In genomic region chr17:47229535-47230443, GRCh38 we compare ENCODE assay signal across 1 cellular context.
TF ChIP-seq lines count a peak whose summit lies in the region.

No MANE protein-coding gene starts in this region.

TF ChIP-seq in K562, 482 proteins besides CTCF, POLR2A, EP300 and RAD21 (continued from another document and continues in another):
- TF ChIP-seq HDAC2 (IDR thresholded peaks at IDR 0.05) (peak; percentile 49; the same call in 1 of the 2 replicates), CHAMP1 (IDR thresholded peaks at IDR 0.05) (no peak), PYGO2 (tag; IDR thresholded peaks at IDR 0.05) (no peak), KLF10 (CRISPR knock-in tag; IDR thresholded peaks at IDR 0.05) (no peak), ZNF717 (CRISPR knock-in tag; IDR thresholded peaks at IDR 0.05) (no peak), SAP30 (IDR thresholded peaks at IDR 0.05; ENCODE audit: borderline replicate concordance, insufficient read depth, low read depth, low read length, poor library complexity, severe bottlenecking) (no peak), SREBF2 (CRISPR knock-in tag; IDR thresholded peaks at IDR 0.05) (no peak), STAG1 (CRISPR knock-in tag; IDR thresholded peaks at IDR 0.05; ENCODE audit: borderline replicate concordance) (peak; percentile 63; the same call in 1 of the 2 replicates), YY1 (IDR thresholded peaks at IDR 0.05; ENCODE audit: borderline replicate concordance in 1 of 3, control insufficient read depth in 1 of 3, extremely low read depth in 1 of 3, insufficient read depth in 3 of 3, insufficient read length in 1 of 3, insufficient replicate concordance in 2 of 3, low read depth in 1 of 3, low read length in 2 of 3) (peak in 2 of 3 experiments; percentile 41 to 60), FOXP1 (CRISPR knock-in tag; IDR thresholded peaks at IDR 0.05) (no peak), RNF2 (IDR thresholded peaks at IDR 0.05) (no peak; the same call in 1 of the 2 replicates), MEF2A (IDR thresholded peaks at IDR 0.05; ENCODE audit: control insufficient read depth, low read depth, low read length) (0 out of 2 replicates have a peak, but pooled peaks have one; percentile 27), ZBTB26 (CRISPR knock-in tag; IDR thresholded peaks at IDR 0.05) (no peak), CUX1 (CRISPR knock-in tag; IDR thresholded peaks at IDR 0.05) (no peak), ZNF644 (tag; IDR thresholded peaks at IDR 0.05; ENCODE audit: low read depth) (no peak), MXD1 (CRISPR knock-in tag; IDR thresholded peaks at IDR 0.05; ENCODE audit: borderline replicate concordance, poor library complexity, severe bottlenecking) (no peak), XRCC4 (IDR thresholded peaks at IDR 0.05; ENCODE audit: extremely low read depth, insufficient read depth, insufficient read length) (no peak), THAP7 (CRISPR knock-in tag; IDR thresholded peaks at IDR 0.05) (no peak), CBX2 (IDR thresholded peaks at IDR 0.05; ENCODE audit: insufficient read depth, low read length, poor library complexity, severe bottlenecking) (no peak), STAT5B (CRISPR knock-in tag; IDR thresholded peaks at IDR 0.05) (no peak), MAFK (IDR thresholded peaks at IDR 0.05; ENCODE audit: low read length) (peak; percentile 36; the same call in 1 of the 2 replicates), ZNF584 (CRISPR knock-in tag; IDR thresholded peaks at IDR 0.05; ENCODE audit: low read depth) (0 out of 2 replicates have a peak, but pooled peaks have one; percentile 47), ZNF511 (CRISPR knock-in tag; IDR thresholded peaks at IDR 0.05) (no peak), ZNF282 (CRISPR knock-in tag; IDR thresholded peaks at IDR 0.05) (no peak), SRSF1 (IDR thresholded peaks at IDR 0.05; ENCODE audit: low read depth, low read length) (no peak), ZNF449 (CRISPR knock-in tag; IDR thresholded peaks at IDR 0.05) (no peak), MTF1 (CRISPR knock-in tag; IDR thresholded peaks at IDR 0.05; ENCODE audit: borderline replicate concordance) (no peak), ZNF785 (CRISPR knock-in tag; IDR thresholded peaks at IDR 0.05) (no peak), TAF9B (IDR thresholded peaks at IDR 0.05; ENCODE audit: partially characterized antibody) (no peak), FOXA1 (IDR thresholded peaks at IDR 0.05; ENCODE audit: borderline replicate concordance) (no peak)
- TF ChIP-seq, protein P1, sequence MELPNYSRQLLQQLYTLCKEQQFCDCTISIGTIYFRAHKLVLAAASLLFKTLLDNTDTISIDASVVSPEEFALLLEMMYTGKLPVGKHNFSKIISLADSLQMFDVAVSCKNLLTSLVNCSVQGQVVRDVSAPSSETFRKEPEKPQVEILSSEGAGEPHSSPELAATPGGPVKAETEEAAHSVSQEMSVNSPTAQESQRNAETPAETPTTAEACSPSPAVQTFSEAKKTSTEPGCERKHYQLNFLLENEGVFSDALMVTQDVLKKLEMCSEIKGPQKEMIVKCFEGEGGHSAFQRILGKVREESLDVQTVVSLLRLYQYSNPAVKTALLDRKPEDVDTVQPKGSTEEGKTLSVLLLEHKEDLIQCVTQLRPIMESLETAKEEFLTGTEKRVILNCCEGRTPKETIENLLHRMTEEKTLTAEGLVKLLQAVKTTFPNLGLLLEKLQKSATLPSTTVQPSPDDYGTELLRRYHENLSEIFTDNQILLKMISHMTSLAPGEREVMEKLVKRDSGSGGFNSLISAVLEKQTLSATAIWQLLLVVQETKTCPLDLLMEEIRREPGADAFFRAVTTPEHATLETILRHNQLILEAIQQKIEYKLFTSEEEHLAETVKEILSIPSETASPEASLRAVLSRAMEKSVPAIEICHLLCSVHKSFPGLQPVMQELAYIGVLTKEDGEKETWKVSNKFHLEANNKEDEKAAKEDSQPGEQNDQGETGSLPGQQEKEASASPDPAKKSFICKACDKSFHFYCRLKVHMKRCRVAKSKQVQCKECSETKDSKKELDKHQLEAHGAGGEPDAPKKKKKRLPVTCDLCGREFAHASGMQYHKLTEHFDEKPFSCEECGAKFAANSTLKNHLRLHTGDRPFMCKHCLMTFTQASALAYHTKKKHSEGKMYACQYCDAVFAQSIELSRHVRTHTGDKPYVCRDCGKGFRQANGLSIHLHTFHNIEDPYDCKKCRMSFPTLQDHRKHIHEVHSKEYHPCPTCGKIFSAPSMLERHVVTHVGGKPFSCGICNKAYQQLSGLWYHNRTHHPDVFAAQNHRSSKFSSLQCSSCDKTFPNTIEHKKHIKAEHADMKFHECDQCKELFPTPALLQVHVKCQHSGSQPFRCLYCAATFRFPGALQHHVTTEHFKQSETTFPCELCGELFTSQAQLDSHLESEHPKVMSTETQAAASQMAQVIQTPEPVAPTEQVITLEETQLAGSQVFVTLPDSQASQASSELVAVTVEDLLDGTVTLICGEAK (IDR thresholded peaks at IDR 0.05): peak; percentile 46; the same call in 1 of the 2 replicates
- TF ChIP-seq, protein P1 (CRISPR knock-in tag; IDR thresholded peaks at IDR 0.05): no peak
- TF ChIP-seq, protein P2, sequence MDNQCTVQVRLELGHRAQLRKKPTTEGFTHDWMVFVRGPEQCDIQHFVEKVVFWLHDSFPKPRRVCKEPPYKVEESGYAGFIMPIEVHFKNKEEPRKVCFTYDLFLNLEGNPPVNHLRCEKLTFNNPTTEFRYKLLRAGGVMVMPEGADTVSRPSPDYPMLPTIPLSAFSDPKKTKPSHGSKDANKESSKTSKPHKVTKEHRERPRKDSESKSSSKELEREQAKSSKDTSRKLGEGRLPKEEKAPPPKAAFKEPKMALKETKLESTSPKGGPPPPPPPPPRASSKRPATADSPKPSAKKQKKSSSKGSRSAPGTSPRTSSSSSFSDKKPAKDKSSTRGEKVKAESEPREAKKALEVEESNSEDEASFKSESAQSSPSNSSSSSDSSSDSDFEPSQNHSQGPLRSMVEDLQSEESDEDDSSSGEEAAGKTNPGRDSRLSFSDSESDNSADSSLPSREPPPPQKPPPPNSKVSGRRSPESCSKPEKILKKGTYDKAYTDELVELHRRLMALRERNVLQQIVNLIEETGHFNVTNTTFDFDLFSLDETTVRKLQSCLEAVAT (IDR thresholded peaks at IDR 0.05): peak in 1 of 2 experiments; percentile 91; a peak in 2 of 4 replicates
- TF ChIP-seq, protein P3, sequence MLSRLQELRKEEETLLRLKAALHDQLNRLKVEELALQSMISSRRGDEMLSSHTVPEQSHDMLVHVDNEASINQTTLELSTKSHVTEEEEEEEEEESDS (CRISPR knock-in tag; IDR thresholded peaks at IDR 0.05): no peak
